In the genomic region with DNA sequence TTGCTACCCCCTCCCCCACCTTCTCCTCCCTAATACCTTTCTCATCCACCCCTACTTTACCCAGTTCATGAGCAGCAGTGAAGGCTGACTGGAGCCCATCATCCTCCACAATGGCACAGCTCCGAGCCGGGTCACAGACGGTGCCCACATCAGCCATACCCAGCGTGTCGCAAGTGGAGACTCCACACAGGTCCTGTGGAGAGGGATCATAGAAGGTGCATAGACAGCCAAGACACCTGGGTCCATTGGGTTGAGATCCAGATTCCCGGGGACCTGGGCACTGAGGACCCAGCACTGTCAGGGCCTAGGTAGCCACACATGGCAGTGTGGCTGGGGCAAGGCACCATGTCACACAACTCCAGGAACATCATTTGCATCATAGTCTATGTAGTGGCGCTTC, we compare ENCODE assay signal across 1 cellular context.
TF ChIP-seq lines count a peak whose summit lies in the region.

No MANE protein-coding gene starts in this region.

TF ChIP-seq in GM23338, 12 proteins besides CTCF, POLR2A, EP300 and RAD21 (continued from another document):
- TF ChIP-seq ETS1 (IDR thresholded peaks at IDR 0.05): no peak
